ENCODE assay signal across 16 cellular contexts in genomic region chr5:137156175-137156574, GRCh38.
A peak's percentile ranks its signal among the peaks of the same experiment; 100 is the strongest.
DNase-seq lines count a peak whose midpoint lies in the region; ATAC-seq and TF ChIP-seq lines count a peak whose summit lies in the region.
"Had no signal": no experiment of that assay in that cellular context is flagged by ENCODE, and none has a peak within 500 bp of the region (broad histone marks: within the 10 kb centered on the region; RNA-seq: fewer than 3 reads in every experiment).

No MANE protein-coding gene starts in this region.

- no peak overlapping the region for H3K4me3 ChIP-seq in fibroblast of villous mesenchyme (ENCODE audit: low read depth, low read length)
- no peak overlapping the region for H3K4me3 ChIP-seq in lower leg skin (ENCODE audit: low read depth, poor library complexity, severe bottlenecking)
- H3K4me3 ChIP-seq: GM23338, SJCRH30 had no signal

- no peak for ATAC-seq in HG02885 (IDR thresholded peaks at IDR 0.05; ENCODE audit: poor library complexity, unreplicated experiment)
- ATAC-seq: GM23338, Panc1 had no signal

- peak overlapping the region; percentile 46 for H3K27ac ChIP-seq in substantia nigra (ENCODE audit: low read depth, low read length, poor library complexity, severe bottlenecking)
- H3K27ac ChIP-seq: SJCRH30 had no signal

- no peak for TF ChIP-seq POLR2A in lower leg skin (IDR thresholded peaks at IDR 0.05)

- WGBS in lower leg skin, 2 donors, result 82 to 83% methylated on average over 4 of the region's 4 CpGs

- TF ChIP-seq CTCF in fibroblast of villous mesenchyme (IDR thresholded peaks at IDR 0.05; ENCODE audit: insufficient read depth, low read depth, low read length), result no peak
- TF ChIP-seq CTCF in lower leg skin (IDR thresholded peaks at IDR 0.05), result no peak

- intact Hi-C loops in lower leg skin (cut with DNase I; ENCODE audit: low total_unique reads), result no loop called here

- DNase-seq in ELR (ENCODE audit: low read depth) (peak; percentile 14), NCI-H69 (lab: John Stamatoyannopoulos, UW) (peak; percentile 46), fibroblast of villous mesenchyme (ENCODE audit: low read depth) (peak; percentile 12), substantia nigra (lab: John Stamatoyannopoulos, UW) (no peak), lower leg skin (ENCODE audit: low spot score in 2 of 2) (no peak), cerebellar nuclear complex (lab: John Stamatoyannopoulos, UW) (no peak)
- DNase-seq: BE2C; DMS79; HCEC 1CT; NCI-H1694; NCI-H2081 treated with DMSO at 0.1 percent for 48 hours; NK-92 treated with Interleukin-12 subunit alpha and Interleukin-12 subunit beta, amount 100 ng/mL, for 24 hours; SJCRH30 had no signal

Comparison
In these comparisons a context has a peak if more than half of its experiments do, and no peak if none do; other contexts are left out.
1. DNase-seq: peak in ELR (single experiment), NCI-H69 (single experiment) and fibroblast of villous mesenchyme (single experiment); none in substantia nigra (0 of 49), lower leg skin (0 of 2) and cerebellar nuclear complex (0 of 2).